ENCODE assay signal across 11 cellular contexts in genomic region chr1:225700889-225701465, GRCh38. TPM values are rescaled to one million over a fixed set of nuclear protein-coding genes. Genes with fewer than 3 reads are reported as not detected.
DNase-seq lines count a peak whose midpoint lies in the region; ATAC-seq, FAIRE-seq and TF ChIP-seq lines count a peak whose summit lies in the region.
"Had no signal": no experiment of that assay in that cellular context is flagged by ENCODE, and none has a peak within 500 bp of the region (broad histone marks: within the 10 kb centered on the region; RNA-seq: fewer than 3 reads in every experiment).

No MANE protein-coding gene starts in this region.

- no peaks in the 10 kb centered on the region for H3K36me3 Mint-ChIP-seq in activated naive CD4-positive, alpha-beta T cell treated with anti-CD3 and anti-CD28 coated beads, Interleukin-2, amount 50 U/mL, for 72 hours

- H3K27ac ChIP-seq in Panc1 (ENCODE audit: low read length), result peak overlapping the region; percentile 86
- H3K27ac ChIP-seq in parathyroid adenoma, result peak overlapping the region; percentile 82

- no peak overlapping the region for H3K4me2 ChIP-seq in parathyroid adenoma (ENCODE audit: low read length)

- no peaks in the 10 kb centered on the region for H3K79me2 ChIP-seq in parathyroid adenoma

- CTCF ChIA-PET in Panc1 (lab: Charles Lee), result no interaction called here

- ATAC-seq in Panc1 (no peak), GM19397 (IDR thresholded peaks at IDR 0.05; ENCODE audit: unreplicated experiment) (no peak)
- ATAC-seq in activated naive CD4-positive, alpha-beta T cell treated with anti-CD3 and anti-CD28 coated beads, Interleukin-2, amount 50 U/mL, for 72 hours, result no peak

- BruUV-seq in Panc1 (replicated peaks; lab: Mats Ljungman, UMichigan), result no TSS peak

- H3K27ac Mint-ChIP-seq in activated naive CD4-positive, alpha-beta T cell treated with anti-CD3 and anti-CD28 coated beads, Interleukin-2, amount 50 U/mL, for 72 hours, result no peak overlapping the region

- FAIRE-seq in GM12892 (lab: Jason Lieb, UNC), result no peak

- peaks cover 19% of the 10 kb centered on the region for H3K4me1 ChIP-seq in Panc1 (ENCODE audit: control insufficient read depth, insufficient read depth, low read length)
- peaks cover 8% of the 10 kb centered on the region for H3K4me1 ChIP-seq in parathyroid adenoma

- TF ChIP-seq CTCF in Panc1 (IDR thresholded peaks at IDR 0.05), result no peak
- peak; percentile 6 for TF ChIP-seq CTCF in choroid plexus epithelial cell (conservative IDR thresholded peaks at IDR 0.05; ENCODE audit: low read depth, low read length)
- TF ChIP-seq CTCF in parathyroid adenoma (IDR thresholded peaks at IDR 0.05), result no peak

- no peak overlapping the region for H3K9ac ChIP-seq in parathyroid adenoma

- H2AFZ ChIP-seq in parathyroid adenoma, result peak overlapping the region; percentile 54

- in situ Hi-C loops in Panc1 (cut with HindIII; ENCODE audit: low pct_unique_long_range_greater_than_20kb, low sequenced_read_pairs), result no loop called here

- H3K9me3 Mint-ChIP-seq in activated naive CD4-positive, alpha-beta T cell treated with anti-CD3 and anti-CD28 coated beads, Interleukin-2, amount 50 U/mL, for 72 hours, result no peaks in the 10 kb centered on the region

- no peaks in the 10 kb centered on the region for H3K9me3 ChIP-seq in Panc1 (ENCODE audit: control insufficient read depth, insufficient read depth, low read depth, low read length)
- H3K9me3 ChIP-seq in parathyroid adenoma (ENCODE audit: control insufficient read depth, low read length), result no peaks in the 10 kb centered on the region
- H3K9me3 ChIP-seq: sigmoid colon, upper lobe of left lung had no signal

- H3K27me3 ChIP-seq in Panc1 (ENCODE audit: control insufficient read depth, insufficient read depth, low read length) (no peaks in the 10 kb centered on the region), parathyroid adenoma (ENCODE audit: control insufficient read depth, insufficient read depth, low read length) (no peaks in the 10 kb centered on the region)
- H3K27me3 ChIP-seq: sigmoid colon, upper lobe of left lung had no signal

- H3K36me3 ChIP-seq in Panc1 (ENCODE audit: control insufficient read depth, insufficient read depth, low read length) (no peaks in the 10 kb centered on the region), parathyroid adenoma (ENCODE audit: control insufficient read depth, insufficient read depth, low read length) (no peaks in the 10 kb centered on the region)
- H3K36me3 ChIP-seq: sigmoid colon, upper lobe of left lung had no signal

- no peak for TF ChIP-seq POLR2A in GM12892 (IDR thresholded peaks at IDR 0.05; ENCODE audit: low read depth, low read length)

- intact Hi-C loops in Panc1 (cut with micrococcal nuclease; ENCODE audit: unreplicated experiment), result no loop called here

- H3K4me3 ChIP-seq in Panc1 (ENCODE audit: low read depth in 2 of 2, low read length in 2 of 2), result no peak overlapping the region
- H3K4me3 ChIP-seq in choroid plexus epithelial cell (ENCODE audit: low read depth, low read length), result no peak overlapping the region
- no peak overlapping the region for H3K4me3 ChIP-seq in parathyroid adenoma (ENCODE audit: low read depth, low read length)
- H3K4me3 ChIP-seq: sigmoid colon, upper lobe of left lung had no signal

- POLR2A ChIA-PET in Panc1 (lab: Charles Lee), result interaction anchor here (1.0 kb wide), 1 partner anchor 46 kb away, joined by 4 read pairs; no protein-coding TSS in a partner anchor

- DNase-seq in AG08395 (ENCODE audit: low spot score), result peak; percentile 43
- no peak for DNase-seq in Panc1 (ENCODE audit: low read depth, low spot score)
- peak; percentile 36 for DNase-seq in choroid plexus epithelial cell (ENCODE audit: low read depth)
- no peak for DNase-seq in activated naive CD4-positive, alpha-beta T cell treated with anti-CD3 and anti-CD28 coated beads, Interleukin-2, amount 50 U/mL, for 72 hours (ENCODE audit: low spot score in 2 of 2)
- DNase-seq in hippocampal formation (lab: John Stamatoyannopoulos, UW), result no peak
- DNase-seq in GM12892 (ENCODE audit: insufficient read length), result no peak
- DNase-seq: NCI-H2171 treated with DMSO at 0.1 percent for 48 hours, sigmoid colon, upper lobe of left lung had no signal

RNA-seq across cellular contexts. Expression of gene ENAH, which starts 48.1 kb away (rescaled TPM):
- total RNA-seq in Panc1 (2021; ENCODE audit: unreplicated experiment), result 133 TPM
- polyA plus RNA-seq in Panc1 (2012; ENCODE audit: insufficient read length), result 73.6 TPM
- total RNA-seq in activated naive CD4-positive, alpha-beta T cell treated with anti-CD3 and anti-CD28 coated beads, Interleukin-2, amount 50 U/mL, for 72 hours, result under 1 TPM; 0.09 to 0.89 TPM
- polyA plus RNA-seq in GM12892 (2012; ENCODE audit: missing spikeins), result 0.15 TPM

Comparison
In these comparisons a context has a peak if more than half of its experiments do, and no peak if none do; other contexts are left out.
1. DNase-seq: peak in AG08395 (single experiment) and choroid plexus epithelial cell (single experiment); none in Panc1 (single experiment), activated naive CD4-positive, alpha-beta T cell treated with anti-CD3 and anti-CD28 coated beads, Interleukin-2, amount 50 U/mL, for 72 hours (0 of 2), hippocampal formation (0 of 2) and GM12892 (single experiment).
2. RNA of gene ENAH, which starts 48.1 kb away (total RNA-seq): 133 TPM in Panc1 (single experiment); 0.09 to 0.89 TPM in activated naive CD4-positive, alpha-beta T cell treated with anti-CD3 and anti-CD28 coated beads, Interleukin-2, amount 50 U/mL, for 72 hours; every median in the first group is over 10 times any median in the second.